Comparison of ENCODE assay signal across 8 cellular contexts in the genomic region with DNA sequence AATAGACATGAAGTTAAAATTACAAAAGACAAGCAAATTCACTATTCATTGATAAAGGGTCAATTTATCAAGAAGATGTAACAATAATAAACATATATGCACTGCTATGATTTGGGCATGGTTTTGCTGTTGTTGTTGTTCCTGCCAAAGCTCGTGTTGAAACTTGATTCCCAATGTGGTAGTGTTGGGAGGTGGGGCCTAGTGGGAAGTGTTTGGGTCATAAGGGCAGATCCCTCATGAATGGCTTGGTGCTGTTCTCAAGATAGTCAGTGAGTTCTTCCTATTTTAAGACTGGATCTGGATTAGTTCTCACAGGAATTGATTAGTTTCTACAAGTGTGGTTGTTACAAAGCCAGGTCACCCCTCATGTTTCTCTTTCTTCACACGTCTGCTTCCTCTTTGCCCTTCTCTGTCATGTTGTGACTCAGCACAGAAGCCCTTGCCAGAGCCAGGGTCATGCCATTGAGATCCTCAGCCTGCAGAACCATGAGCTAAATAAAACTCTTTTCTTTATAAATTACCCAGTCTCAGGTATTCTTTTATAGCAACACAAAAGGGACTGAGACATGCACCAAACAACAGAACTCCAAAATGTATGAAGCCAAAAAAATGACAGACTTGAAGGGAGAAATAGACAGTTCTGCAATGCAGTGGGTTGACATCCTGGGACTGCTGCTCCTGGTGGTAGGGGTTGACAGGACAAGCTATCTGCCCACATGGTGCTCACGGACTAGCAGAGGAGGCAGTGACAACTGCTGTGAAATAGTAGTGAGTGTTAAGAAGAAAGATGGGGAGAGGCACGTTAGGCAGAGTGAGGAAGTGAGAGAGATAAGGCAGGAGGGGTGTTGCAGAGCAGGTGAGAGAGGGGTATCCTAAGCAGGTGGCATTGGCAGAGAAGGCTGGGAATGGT. TPM values are rescaled to one million over a fixed set of nuclear protein-coding genes. Genes with fewer than 3 reads are reported as not detected.
DNase-seq lines count a peak whose midpoint lies in the region; ATAC-seq, FAIRE-seq and TF ChIP-seq lines count a peak whose summit lies in the region.

No MANE protein-coding gene starts in this region.

- no peaks in the 10 kb centered on the region for H3K79me2 ChIP-seq in H1 (ENCODE audit: control insufficient read depth in 1 of 2, insufficient read depth in 2 of 2, low read length in 2 of 2)

- H2BK15ac ChIP-seq in H1 (ENCODE audit: low read length), result no peak overlapping the region

- H4K91ac ChIP-seq in H1 (replicated peaks; ENCODE audit: insufficient read length, low read length), result peak overlapping the region; percentile 75

- DNase-seq in NK-92 treated with Interleukin-12 subunit alpha and Interleukin-12 subunit beta, amount 100 ng/mL, for 24 hours (lab: John Stamatoyannopoulos, UW), result peak; percentile 9
- DNase-seq in NK-92 (lab: John Stamatoyannopoulos, UW; ENCODE audit: unreplicated experiment) (no peak), NCI-H69 (lab: John Stamatoyannopoulos, UW) (peak; percentile 25), H1 (ENCODE audit: low read depth in 1 of 2, low spot score in 2 of 2) (no peak), posterior cingulate gyrus (no peak), middle frontal gyrus (ENCODE audit: extremely low spot score, low spot score) (no peak)
- no peak for DNase-seq in central memory CD4-positive, alpha-beta T cell

- POLR2A ChIA-PET in H1 (lab: Charles Lee; ENCODE audit: partially characterized antibody), result interaction anchor here (1.6 kb wide), 1 partner anchor 18 kb away, joined by 6 read pairs; a partner anchor contains a TSS

- H3K4ac ChIP-seq in H1 (replicated peaks; ENCODE audit: insufficient read length, low read depth, low read length), result no peak overlapping the region

- CTCF ChIA-PET in H1 (lab: Charles Lee; ENCODE audit: partially characterized antibody), result interaction anchor here (0.6 to 4.3 kb wide), 54 partner anchors 15 to 579 kb away, joined by 3 to 51 read pairs (median 5); a partner anchor contains a TSS

- H3K23ac ChIP-seq in H1 (ENCODE audit: insufficient read length), result no peak overlapping the region

- intact Hi-C loops in posterior cingulate gyrus (cut with DNase I), result loop anchor here (5.0 kb wide), 1 partner anchor 59 kb away; no protein-coding TSS in a partner anchor

- no peak overlapping the region for H3K27ac ChIP-seq in H1 (ENCODE audit: low read depth, low read length)

- H3K36me3 ChIP-seq in H1 (ENCODE audit: control insufficient read depth in 2 of 4, insufficient read depth in 4 of 4, low read length in 3 of 4), result no peaks in the 10 kb centered on the region

- H2AK5ac ChIP-seq in H1 (ENCODE audit: low read depth, low read length), result no peak overlapping the region

- no peak overlapping the region; the same call in 1 of the 2 replicates for H2BK12ac ChIP-seq in H1 (ENCODE audit: low read depth, low read length)

- 62% methylated on average over 4 of the region's 4 CpGs; no CpG with 5 or more reads in 1 of the 2 experiments for WGBS in H1 (ENCODE audit: extremely low coverage in 1 of 2, insufficient coverage in 1 of 2, insufficient read length in 1 of 2, insufficient replicate concordance in 2 of 2, low coverage in 1 of 2, low lambda C conversion rate in 2 of 2, missing lambda C conversion rate in 1 of 2), 2 experiments

- H3K4me1 ChIP-seq in H1 (replicated peaks in 1 of 4; ENCODE audit: control insufficient read depth in 3 of 4, insufficient read depth in 4 of 4, low read length in 3 of 4), result peaks cover 0 to 4% (median 0%) of the 10 kb centered on the region in 4 experiments; a peak in 1 of 7 replicates

- peak in 1 of 2 experiments; percentile 10; a peak in 1 of 4 replicates for TF ChIP-seq RAD21 in H1 (IDR thresholded peaks at IDR 0.05 in 1 of 2, conservative IDR thresholded peaks at IDR 0.05 in 1 of 2; ENCODE audit: low read depth in 2 of 2, low read length in 2 of 2)

- no peaks in the 10 kb centered on the region for H3K79me1 ChIP-seq in H1 (ENCODE audit: low read depth, low read length)

- no peak overlapping the region for H2BK5ac ChIP-seq in H1 (ENCODE audit: low read depth, low read length)

- no peaks in the 10 kb centered on the region for H3K9me3 ChIP-seq in H1 (ENCODE audit: insufficient read depth in 2 of 2, low read depth in 1 of 2, low read length in 1 of 2)

- H3K9ac ChIP-seq in H1 (replicated peaks in 1 of 4; ENCODE audit: extremely low read depth in 1 of 4, low read depth in 3 of 4, low read length in 3 of 4), result no peak overlapping the region

- no peak overlapping the region for H3K14ac ChIP-seq in H1 (ENCODE audit: insufficient read length)

- no peak for TF ChIP-seq POLR2A in H1 (IDR thresholded peaks at IDR 0.05; ENCODE audit: control extremely low read depth in 1 of 2, low read depth in 2 of 2, low read length in 2 of 2)

- no peaks in the 10 kb centered on the region for H3K23me2 ChIP-seq in H1 (ENCODE audit: low read depth, low read length)

- H3K4me3 ChIP-seq in H1 (ENCODE audit: extremely low read depth in 1 of 4, insufficient read depth in 2 of 4, low read depth in 3 of 4, low read length in 4 of 4), result no peak overlapping the region

- peak overlapping the region; percentile 79 for H2AFZ ChIP-seq in H1 (ENCODE audit: low read length)

- no peak overlapping the region for H3K18ac ChIP-seq in H1 (ENCODE audit: extremely low read depth, low read length)

- no peak overlapping the region for H3K56ac ChIP-seq in H1 (replicated peaks; ENCODE audit: insufficient read length, low read depth, low read length)

- no peak overlapping the region; the same call in 1 of the 2 replicates for H4K8ac ChIP-seq in H1 (ENCODE audit: extremely low read depth, insufficient read depth, low read length)

- FAIRE-seq in H1 (lab: Jason Lieb, UNC), result peak; percentile 93

- no peak overlapping the region for H2BK20ac ChIP-seq in H1 (ENCODE audit: low read length)

- no peak overlapping the region for H2BK120ac ChIP-seq in H1 (replicated peaks; ENCODE audit: low read depth, low read length)

- H4K5ac ChIP-seq in H1 (ENCODE audit: insufficient read length, low read depth, low read length), result no peak overlapping the region

- ATAC-seq in HG02642 (IDR thresholded peaks at IDR 0.05; ENCODE audit: poor library complexity, unreplicated experiment), result peak; percentile 84

- no peaks in the 10 kb centered on the region for H4K20me1 ChIP-seq in H1 (replicated peaks in 1 of 2; ENCODE audit: control insufficient read depth in 1 of 2, insufficient read depth in 2 of 2, low read length in 2 of 2)

- no peak overlapping the region for H3K4me2 ChIP-seq in H1 (ENCODE audit: insufficient read depth in 1 of 2, low read depth in 2 of 2, low read length in 2 of 2)

- TF ChIP-seq EP300 in H1 (IDR thresholded peaks at IDR 0.05; ENCODE audit: borderline replicate concordance in 1 of 2, low read depth in 2 of 2, low read length in 2 of 2), result no peak

- peak in 2 of 3 experiments; percentile 33 to 39; a peak in 2 of 4 replicates for TF ChIP-seq CTCF in H1 (IDR thresholded peaks at IDR 0.05; ENCODE audit: control extremely low read depth in 1 of 3, insufficient read depth in 1 of 3, low read depth in 1 of 3, low read length in 3 of 3)

- 0 out of 7 replicates have a peak, but pooled peaks cover 0 to 2% (median 0%) of the 10 kb centered on the region in 4 experiments for H3K27me3 ChIP-seq in H1 (replicated peaks in 1 of 4; ENCODE audit: control insufficient read depth in 3 of 4, extremely low read depth in 1 of 4, insufficient read depth in 3 of 4, low read length in 3 of 4)

TF ChIP-seq in H1, 55 proteins besides CTCF, POLR2A, EP300 and RAD21:
- TF ChIP-seq SAP30 (IDR thresholded peaks at IDR 0.05; ENCODE audit: insufficient read depth, insufficient replicate concordance, low read length) (no peak), ASH2L (IDR thresholded peaks at IDR 0.05; ENCODE audit: low read length) (no peak), SIRT6 (IDR thresholded peaks at IDR 0.05; ENCODE audit: low read length) (no peak), BCL11A (IDR thresholded peaks at IDR 0.05; ENCODE audit: low read depth in 2 of 2, low read length in 2 of 2) (no peak), POLR2AphosphoS5 (IDR thresholded peaks at IDR 0.05; ENCODE audit: low read depth, low read length) (no peak), SUZ12 (IDR thresholded peaks at IDR 0.05; ENCODE audit: low read length) (no peak), CBX5 (IDR thresholded peaks at IDR 0.05; ENCODE audit: low read depth, low read length) (no peak), ZNF274 (IDR thresholded peaks at IDR 0.05; ENCODE audit: borderline replicate concordance, extremely low read depth, low read length) (no peak), TBP (IDR thresholded peaks at IDR 0.05; ENCODE audit: low read depth, low read length) (no peak), TAF1 (IDR thresholded peaks at IDR 0.05; ENCODE audit: low read depth, low read length) (no peak), NANOG (IDR thresholded peaks at IDR 0.05; ENCODE audit: insufficient read depth, low read depth, low read length, poor library complexity, severe bottlenecking) (no peak), SP4 (IDR thresholded peaks at IDR 0.05; ENCODE audit: low read length) (no peak), BRCA1 (IDR thresholded peaks at IDR 0.05; ENCODE audit: low read depth, low read length) (no peak), JUND (IDR thresholded peaks at IDR 0.05; ENCODE audit: low read length) (no peak), YY1 (IDR thresholded peaks at IDR 0.05; ENCODE audit: low read depth, low read length) (no peak), RFX5 (IDR thresholded peaks at IDR 0.05; ENCODE audit: borderline replicate concordance, low read depth, low read length) (no peak), CHD1 (IDR thresholded peaks at IDR 0.05; ENCODE audit: low read depth, low read length) (no peak)

RNA-seq across cellular contexts. Expression of a gene that starts 18.6 kb away (rescaled TPM):
- 18.9 and 22.9 TPM in 2 replicates for total RNA-seq in H1 (2021; fragmentation: NEBNext Ultra II Directional; extraction: Animal tissue kit (Norgen Biotek cat#: 25700))
- polyA plus RNA-seq in H1 (2011; rRNA removed), result 8.6 and 9.2 TPM in 2 replicates
- 11.4 TPM for polyA plus RNA-seq in H1 (2011; cell fraction: cytosol; rRNA removed)
- polyA plus RNA-seq in H1 (2011; cell fraction: nucleus; rRNA removed), result 4.9 TPM
- polyA plus RNA-seq in H1 (2012, experiment 1 of 2), result 9.4 to 14.7 TPM (median 10.5 TPM) in 4 replicates
- 8.2 TPM for polyA plus RNA-seq in H1 (2012, experiment 2 of 2)
- polyA plus RNA-seq in H1 (2013, experiment 1 of 2), result 16.5 TPM
- polyA plus RNA-seq in H1 (2013, experiment 2 of 2), result 19.3 TPM
- 8.5 and 8.7 TPM in 2 replicates for polyA minus RNA-seq in H1 (2011; rRNA and poly(A)+ RNA removed)
- 13.0 TPM for polyA minus RNA-seq in H1 (2011; cell fraction: cytosol; rRNA and poly(A)+ RNA removed)
- polyA minus RNA-seq in H1 (2011; cell fraction: nucleus; rRNA and poly(A)+ RNA removed), result 7.0 TPM

Comparison
In these comparisons a context has a peak if more than half of its experiments do, and no peak if none do; other contexts are left out.
1. DNase-seq: peak in NK-92 treated with Interleukin-12 subunit alpha and Interleukin-12 subunit beta, amount 100 ng/mL, for 24 hours (single experiment) and NCI-H69 (single experiment); none in NK-92 (single experiment), H1 (0 of 2), posterior cingulate gyrus (0 of 10), middle frontal gyrus (single experiment) and central memory CD4-positive, alpha-beta T cell (single experiment).